1 cellular context compared by ENCODE assay signal in the genomic region with DNA sequence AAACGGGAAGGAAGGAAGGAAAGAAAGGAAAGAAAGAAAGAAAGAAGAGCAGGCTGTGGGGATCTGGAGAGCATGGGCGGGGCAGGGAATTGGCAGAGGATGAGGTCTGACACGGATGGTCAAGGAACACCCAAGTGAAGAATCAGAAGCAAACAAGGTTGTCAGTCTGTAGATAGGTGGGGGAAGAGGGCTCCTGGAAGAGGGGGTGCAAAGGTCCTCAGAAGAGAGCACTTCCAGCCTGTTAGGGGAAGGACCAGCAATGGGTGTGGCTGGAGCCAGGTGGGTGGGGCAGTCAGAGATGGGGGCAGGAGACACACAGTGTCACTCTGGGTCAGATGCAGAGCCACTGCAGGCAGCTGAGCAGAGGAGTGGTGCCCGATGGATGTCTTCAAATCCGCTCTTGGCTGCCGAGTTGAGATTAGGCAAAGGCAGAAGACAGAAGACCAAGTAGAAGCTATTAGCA.
TF ChIP-seq lines count a peak whose summit lies in the region.

No MANE protein-coding gene starts in this region.

TF ChIP-seq in IMR-90, 13 proteins besides CTCF, POLR2A, EP300 and RAD21:
- TF ChIP-seq, protein P1, sequence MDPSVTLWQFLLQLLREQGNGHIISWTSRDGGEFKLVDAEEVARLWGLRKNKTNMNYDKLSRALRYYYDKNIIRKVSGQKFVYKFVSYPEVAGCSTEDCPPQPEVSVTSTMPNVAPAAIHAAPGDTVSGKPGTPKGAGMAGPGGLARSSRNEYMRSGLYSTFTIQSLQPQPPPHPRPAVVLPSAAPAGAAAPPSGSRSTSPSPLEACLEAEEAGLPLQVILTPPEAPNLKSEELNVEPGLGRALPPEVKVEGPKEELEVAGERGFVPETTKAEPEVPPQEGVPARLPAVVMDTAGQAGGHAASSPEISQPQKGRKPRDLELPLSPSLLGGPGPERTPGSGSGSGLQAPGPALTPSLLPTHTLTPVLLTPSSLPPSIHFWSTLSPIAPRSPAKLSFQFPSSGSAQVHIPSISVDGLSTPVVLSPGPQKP (IDR thresholded peaks at IDR 0.05; ENCODE audit: borderline replicate concordance, low read depth, low read length): no peak
- TF ChIP-seq NFE2L2 (IDR thresholded peaks at IDR 0.05; ENCODE audit: low read depth, low read length) (no peak), MAZ (IDR thresholded peaks at IDR 0.05; ENCODE audit: borderline replicate concordance, low read depth, low read length) (no peak)
